In genomic region chr15:98906712-98907083, GRCh38 we compare ENCODE assay signal across 11 cellular contexts.
DNase-seq lines count a peak whose midpoint lies in the region; ATAC-seq, FAIRE-seq and TF ChIP-seq lines count a peak whose summit lies in the region.
"Had no signal": no experiment of that assay in that cellular context is flagged by ENCODE, and none has a peak within 500 bp of the region (broad histone marks: within the 10 kb centered on the region; RNA-seq: fewer than 3 reads in every experiment).

No MANE protein-coding gene starts in this region.

- H3K9ac ChIP-seq in IMR-90 (ENCODE audit: low read depth, low read length) (peak overlapping the region; percentile 29; the same call in 1 of the 2 replicates), keratinocyte (ENCODE audit: control insufficient read depth, extremely low read depth, insufficient read depth, low read length) (peak overlapping the region; percentile 24)

- peak overlapping the region; percentile 92 for H4K91ac ChIP-seq in IMR-90 (ENCODE audit: insufficient read depth, low read depth, low read length)

- H3K9me3 ChIP-seq in IMR-90 (ENCODE audit: control insufficient read depth, insufficient read depth, low read length), result no peaks in the 10 kb centered on the region
- H3K9me3 ChIP-seq in keratinocyte (ENCODE audit: control insufficient read depth, low read depth, low read length), result no peaks in the 10 kb centered on the region
- no peaks in the 10 kb centered on the region for H3K9me3 ChIP-seq in thyroid gland

- intact Hi-C loops in IMR-90 (cut with micrococcal nuclease), result loop anchor here (5.0 kb wide), 1 partner anchor 464 kb away; no protein-coding TSS in a partner anchor
- intact Hi-C loops in thyroid gland (cut with DNase I), result no loop called here

- peak overlapping the region; percentile 96 for H2BK120ac ChIP-seq in IMR-90 (ENCODE audit: low read depth, low read length)

- H2AFZ ChIP-seq in IMR-90 (replicated peaks; ENCODE audit: low read length, poor library complexity), result peak overlapping the region; percentile 21
- H2AFZ ChIP-seq in keratinocyte (ENCODE audit: control insufficient read depth, low read length), result no peak overlapping the region

- H3K23ac ChIP-seq in IMR-90 (ENCODE audit: low read depth, low read length), result peak overlapping the region; percentile 93

- H2BK15ac ChIP-seq in IMR-90 (ENCODE audit: low read depth, low read length), result peak overlapping the region; percentile 96; the same call in 2 of the 3 replicates

- peaks cover 19% of the 10 kb centered on the region for H3K79me2 ChIP-seq in keratinocyte (ENCODE audit: control insufficient read depth, insufficient read depth, low read length)

- H4K20me1 ChIP-seq in IMR-90 (ENCODE audit: insufficient read depth, low read length) (no peaks in the 10 kb centered on the region; the same call in none of the 2 replicates), keratinocyte (ENCODE audit: control insufficient read depth, extremely low read depth, insufficient read depth, low read length) (no peaks in the 10 kb centered on the region)

- H3K79me1 ChIP-seq in IMR-90 (ENCODE audit: low read depth in 1 of 2, low read length in 2 of 2), result peaks cover 60 to 94% of the 10 kb centered on the region in 2 experiments

- POLR2A ChIA-PET in IMR-90 (lab: Charles Lee; ENCODE audit: unreplicated experiment), result no interaction called here

- 60% methylated on average over 2 of the region's 6 CpGs; no CpG with 5 or more reads in 1 of the 2 experiments for WGBS in IMR-90 (ENCODE audit: extremely low coverage in 2 of 2, insufficient read length in 1 of 2), 2 experiments
- 12 to 29% methylated on average over 5 to 6 of the region's 6 CpGs for WGBS in thyroid gland, 2 donors

- H3K4me3 ChIP-seq in IMR-90 (ENCODE audit: insufficient read depth, low read depth, low read length) (no peak overlapping the region), bronchial epithelial cell (ENCODE audit: low read depth, low read length) (no peak overlapping the region), keratinocyte (ENCODE audit: control insufficient read depth in 2 of 3, extremely low read depth in 1 of 3, insufficient read depth in 2 of 3, low read depth in 1 of 3, low read length in 3 of 3) (no peak overlapping the region), thyroid gland (replicated peaks in 1 of 3) (no peak overlapping the region)

- dilution Hi-C loops in IMR-90 (cut with HindIII; ENCODE audit: low sequenced_read_pairs, unreplicated experiment) (no loop called here), keratinocyte (cut with MboI; ENCODE audit: extremely low pct_ligation_motif_present, low sequenced_read_pairs) (no loop called here)

- peak overlapping the region; percentile 22; the same call in 1 of the 2 replicates for H3K56ac ChIP-seq in IMR-90 (ENCODE audit: extremely low read depth, insufficient read depth, low read length)

- H2AK5ac ChIP-seq in IMR-90 (ENCODE audit: low read depth, low read length), result peak overlapping the region; percentile 95

- H3K4ac ChIP-seq in IMR-90 (ENCODE audit: low read depth, low read length), result peak overlapping the region; percentile 98

- H4K8ac ChIP-seq in IMR-90 (ENCODE audit: low read depth in 2 of 2, low read length in 2 of 2), result peak overlapping the region; percentile 39 to 84

- H3K4me1 ChIP-seq in IMR-90 (ENCODE audit: control insufficient read depth, insufficient read depth, low read length) (peaks cover 34% of the 10 kb centered on the region), keratinocyte (ENCODE audit: control insufficient read depth, extremely low read depth, insufficient read depth, low read length) (peaks cover 58% of the 10 kb centered on the region), thyroid gland (peaks cover 28 to 40% of the 10 kb centered on the region in 2 donors)

- in situ Hi-C loops in IMR-90 (cut with MboI; ENCODE audit: low sequenced_read_pairs), result loop anchor here (25.0 kb wide), 1 partner anchor 119 kb away; no protein-coding TSS in a partner anchor

- H3K9me1 ChIP-seq in IMR-90 (ENCODE audit: insufficient read depth, low read length) (peaks cover 30% of the 10 kb centered on the region), keratinocyte (ENCODE audit: control insufficient read depth, extremely low read depth, insufficient read depth, low read length) (no peaks in the 10 kb centered on the region)

- FAIRE-seq in bronchial epithelial cell (lab: Jason Lieb, UNC) (no peak), keratinocyte (lab: Jason Lieb, UNC) (peak; percentile 51)

- DNase-seq in IMR-90 (peak; percentile 58), bronchial epithelial cell (ENCODE audit: low read depth) (peak; percentile 85), keratinocyte (ENCODE audit: low read depth, low spot score) (peak; percentile 65), thyroid gland (peak; percentile 96 to 97), NCI-H128 (lab: John Stamatoyannopoulos, UW; ENCODE audit: unreplicated experiment) (no peak), NCI-H2227 (lab: John Stamatoyannopoulos, UW; ENCODE audit: unreplicated experiment) (no peak)
- DNase-seq in effector CD4-positive, alpha-beta T cell, result no peak
- DNase-seq: activated T-cell treated with anti-CD3 and anti-CD28 coated beads for 4 hours; NCI-H1930; stimulated activated naive CD4-positive, alpha-beta T cell treated with Interleukin-2 at 50 U/mL for 16 hours had no signal

- peak overlapping the region; percentile 20; the same call in 1 of the 2 replicates for H3K18ac ChIP-seq in IMR-90 (ENCODE audit: low read depth, low read length)

- CTCF ChIA-PET in IMR-90 (lab: Yijun Ruan, JAX), result no interaction called here

- no peaks in the 10 kb centered on the region for H3K27me3 ChIP-seq in IMR-90 (ENCODE audit: control insufficient read depth, insufficient read depth, low read length)
- H3K27me3 ChIP-seq in bronchial epithelial cell (ENCODE audit: control insufficient read depth, insufficient read depth, low read length), result no peaks in the 10 kb centered on the region
- H3K27me3 ChIP-seq in keratinocyte (ENCODE audit: control insufficient read depth, extremely low read depth, insufficient read depth, low read length), result no peaks in the 10 kb centered on the region
- H3K27me3 ChIP-seq in thyroid gland, result no peaks in the 10 kb centered on the region

- H3K14ac ChIP-seq in IMR-90 (replicated peaks; ENCODE audit: low read depth, low read length), result peak overlapping the region; percentile 62

- ATAC-seq in IMR-90 (ENCODE audit: low read depth) (no peak), HG02885 (IDR thresholded peaks at IDR 0.05; ENCODE audit: poor library complexity, unreplicated experiment) (no peak)

- H3K36me3 ChIP-seq in IMR-90 (ENCODE audit: control insufficient read depth, insufficient read depth, low read length) (peaks cover 45% of the 10 kb centered on the region), bronchial epithelial cell (ENCODE audit: control insufficient read depth, insufficient read depth, low read length) (peaks cover 18% of the 10 kb centered on the region), keratinocyte (ENCODE audit: control insufficient read depth in 2 of 2, extremely low read depth in 1 of 2, insufficient read depth in 2 of 2, low read length in 2 of 2) (peaks cover 17 to 18% of the 10 kb centered on the region in 2 experiments), thyroid gland (peaks cover 5 to 6% of the 10 kb centered on the region in 2 donors)

- peak overlapping the region; percentile 65 for H2AK9ac ChIP-seq in IMR-90 (replicated peaks; ENCODE audit: low read depth, low read length, poor library complexity)

- H2BK5ac ChIP-seq in IMR-90 (ENCODE audit: low read depth, low read length, poor library complexity, severe bottlenecking), result peak overlapping the region; percentile 83

- no peak for TF ChIP-seq CTCF in IMR-90 (conservative IDR thresholded peaks at IDR 0.05; ENCODE audit: low read depth, low read length)
- no peak for TF ChIP-seq CTCF in bronchial epithelial cell (IDR thresholded peaks at IDR 0.05; ENCODE audit: insufficient read depth, low read length, severe bottlenecking)
- no peak for TF ChIP-seq CTCF in keratinocyte (optimal IDR thresholded peaks at IDR 0.05 in 1 of 3, IDR thresholded peaks at IDR 0.05 in 1 of 3, conservative IDR thresholded peaks at IDR 0.05 in 1 of 3; ENCODE audit: extremely low read depth in 1 of 3, insufficient read depth in 2 of 3, low read length in 3 of 3)
- peak in 2 of 6 experiments; percentile 25 to 27 for TF ChIP-seq CTCF in thyroid gland (IDR thresholded peaks at IDR 0.05)

- H2BK20ac ChIP-seq in IMR-90 (ENCODE audit: low read depth, low read length), result peak overlapping the region; percentile 80

- BruUV-seq in IMR-90 (replicated peaks; lab: Mats Ljungman, UMichigan), result no TSS peak

- H3K27ac ChIP-seq in IMR-90 (ENCODE audit: insufficient read depth, low read length) (peak overlapping the region; percentile 41), keratinocyte (ENCODE audit: control insufficient read depth, insufficient read depth, low read length) (peak overlapping the region; percentile 49), thyroid gland (peak overlapping the region; percentile 93 to 96 (median 95))

- TF ChIP-seq RAD21 in IMR-90 (IDR thresholded peaks at IDR 0.05; ENCODE audit: low read length), result no peak

- H3K4me2 ChIP-seq in IMR-90 (ENCODE audit: low read depth, low read length) (no peak overlapping the region), keratinocyte (ENCODE audit: control insufficient read depth, extremely low read depth, insufficient read depth, low read depth, low read length) (peak overlapping the region; percentile 61)

- peak overlapping the region; percentile 17; the same call in 1 of the 2 replicates for H4K5ac ChIP-seq in IMR-90 (ENCODE audit: low read depth, low read length)

- TF ChIP-seq POLR2A in IMR-90 (IDR thresholded peaks at IDR 0.05; ENCODE audit: low read depth, low read length) (no peak), thyroid gland (IDR thresholded peaks at IDR 0.05) (peak in 1 of 2 donors; percentile 78)

TF ChIP-seq in IMR-90, 13 proteins besides CTCF, POLR2A, EP300 and RAD21 (continues in another document):
- no peak for TF ChIP-seq MAFK (IDR thresholded peaks at IDR 0.05; ENCODE audit: low read depth, low read length)
- no peak for TF ChIP-seq MAZ (IDR thresholded peaks at IDR 0.05; ENCODE audit: borderline replicate concordance, low read depth, low read length)
- TF ChIP-seq RCOR1 (IDR thresholded peaks at IDR 0.05; ENCODE audit: insufficient replicate concordance, low read length), result no peak
- no peak for TF ChIP-seq CEBPB (IDR thresholded peaks at IDR 0.05; ENCODE audit: low read depth, low read length)
- TF ChIP-seq BHLHE40 (IDR thresholded peaks at IDR 0.05; ENCODE audit: low read depth, low read length), result no peak
- no peak for TF ChIP-seq RFX5 (IDR thresholded peaks at IDR 0.05; ENCODE audit: low read depth, low read length)
- TF ChIP-seq NFE2L2 (IDR thresholded peaks at IDR 0.05; ENCODE audit: low read depth, low read length), result no peak
- TF ChIP-seq MXI1 (IDR thresholded peaks at IDR 0.05; ENCODE audit: borderline replicate concordance, low read depth, low read length), result no peak

Comparison
In these comparisons a context has a peak if more than half of its experiments do, and no peak if none do; other contexts are left out.
1. DNase-seq: peak in IMR-90 (single experiment), bronchial epithelial cell (single experiment), keratinocyte (single experiment) and thyroid gland (2 of 2); none in NCI-H128 (single experiment), effector CD4-positive, alpha-beta T cell (single experiment) and NCI-H2227 (single experiment).
2. H3K27ac ChIP-seq: peak in every context shown above with its lines; median percentile 95 in thyroid gland; 49 in keratinocyte; 41 in IMR-90.